In the genomic region with DNA sequence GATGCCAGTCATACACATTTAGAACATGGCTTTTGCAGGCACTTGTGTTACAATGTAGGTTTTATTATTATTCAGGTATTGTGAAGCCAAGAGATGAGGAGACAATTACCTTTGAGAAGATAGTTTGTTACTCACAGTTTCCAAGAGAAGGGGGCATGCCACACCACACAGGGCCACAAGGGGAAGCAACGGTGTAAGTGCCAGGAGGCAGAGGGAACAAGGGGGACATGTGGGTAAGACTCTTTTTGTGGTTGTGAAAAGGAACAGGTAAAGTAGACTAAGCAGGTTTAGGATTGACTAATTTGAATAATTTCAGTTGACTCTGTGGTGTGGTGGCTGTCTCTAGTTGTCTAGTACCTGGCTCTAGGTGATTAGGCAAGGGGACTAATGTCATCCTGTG, we compare ENCODE assay signal across 1 cellular context.
TF ChIP-seq lines count a peak whose summit lies in the region.

No MANE protein-coding gene starts in this region.

TF ChIP-seq in HepG2, 621 proteins besides CTCF, POLR2A, EP300 and RAD21 (continued from another document):
- TF ChIP-seq KIAA2018 (CRISPR knock-in tag; IDR thresholded peaks at IDR 0.05; ENCODE audit: borderline replicate concordance) (no peak), ZNF772 (CRISPR knock-in tag; IDR thresholded peaks at IDR 0.05) (no peak)
